ENCODE assay signal across 8 cellular contexts in genomic region chr1:8409107-8409506, GRCh38.
DNase-seq lines count a peak whose midpoint lies in the region; ATAC-seq lines count a peak whose summit lies in the region.

No MANE protein-coding gene starts in this region.

- CTCF ChIA-PET in activated CD8-positive, alpha-beta T cell treated with anti-CD3 and anti-CD28 coated beads, Interleukin-2, amount 10 ng/mL, durations not matched to agents 7 days and 5 days (lab: Charles Lee) = interaction anchor here (0.6 to 3.3 kb wide), 26 partner anchors 9 to 596 kb away, joined by 3 to 38 read pairs (median 4); no protein-coding TSS in a partner anchor

- H3K4me1 ChIP-seq in HAP-1 = peaks cover 35% of the 10 kb centered on the region

- no peaks in the 10 kb centered on the region for H3K9me3 ChIP-seq in HAP-1

- peaks cover 27% of the 10 kb centered on the region for H3K36me3 Mint-ChIP-seq in activated CD8-positive, alpha-beta T cell treated with anti-CD3 and anti-CD28 coated beads, Interleukin-2, amount 10 ng/mL, durations not matched to agents 7 days and 5 days (ENCODE audit: low read depth)

- peaks cover 34% of the 10 kb centered on the region for H3K4me1 Mint-ChIP-seq in activated CD8-positive, alpha-beta T cell treated with anti-CD3 and anti-CD28 coated beads, Interleukin-2, amount 10 ng/mL, durations not matched to agents 7 days and 5 days (ENCODE audit: low read depth)

- no peak overlapping the region for H3K4me3 Mint-ChIP-seq in activated CD8-positive, alpha-beta T cell treated with anti-CD3 and anti-CD28 coated beads, Interleukin-2, amount 10 ng/mL, durations not matched to agents 7 days and 5 days

- ATAC-seq in activated CD8-positive, alpha-beta T cell treated with anti-CD3 and anti-CD28 coated beads, Interleukin-2, amount 10 ng/mL, durations not matched to agents 7 days and 5 days = peak; percentile 53
- ATAC-seq in Right ventricle myocardium superior (ENCODE audit: poor library complexity) = peak; percentile 59

- H3K27me3 Mint-ChIP-seq in activated CD8-positive, alpha-beta T cell treated with anti-CD3 and anti-CD28 coated beads, Interleukin-2, amount 10 ng/mL, durations not matched to agents 7 days and 5 days (ENCODE audit: low read depth) = no peaks in the 10 kb centered on the region

- no peaks in the 10 kb centered on the region for H3K36me3 ChIP-seq in HAP-1 (replicated peaks)

- H3K9me3 Mint-ChIP-seq in activated CD8-positive, alpha-beta T cell treated with anti-CD3 and anti-CD28 coated beads, Interleukin-2, amount 10 ng/mL, durations not matched to agents 7 days and 5 days (ENCODE audit: insufficient read depth) = no peaks in the 10 kb centered on the region

- intact Hi-C loops in Right ventricle myocardium superior (cut with DNase I) = loop anchor here (5.0 kb wide), 1 partner anchor 37 kb away; no protein-coding TSS in a partner anchor

- in situ Hi-C loops in HAP-1 (cut with MboI; ENCODE audit: low sequenced_read_pairs) = no loop called here

- no peak overlapping the region for H3K4me3 ChIP-seq in HAP-1

- no peak overlapping the region for H3K27ac Mint-ChIP-seq in activated CD8-positive, alpha-beta T cell treated with anti-CD3 and anti-CD28 coated beads, Interleukin-2, amount 10 ng/mL, durations not matched to agents 7 days and 5 days

- POLR2A ChIA-PET in activated CD8-positive, alpha-beta T cell treated with anti-CD3 and anti-CD28 coated beads, Interleukin-2, amount 10 ng/mL, durations not matched to agents 7 days and 5 days (lab: Charles Lee) = interaction anchor here (0.6 kb wide), 1 partner anchor 12 kb away, joined by 3 read pairs; no protein-coding TSS in a partner anchor

- no peaks in the 10 kb centered on the region for H3K27me3 ChIP-seq in HAP-1 (ENCODE audit: low read depth)

- DNase-seq in AML-193 (lab: John Stamatoyannopoulos, UW) (peak; percentile 21 to 72), HAP-1 (ENCODE audit: low spot score in 2 of 2) (peak; percentile 31 to 56), Right ventricle myocardium superior (no peak), pons (ENCODE audit: low spot score) (peak; percentile 71), SIG-M5 (lab: John Stamatoyannopoulos, UW) (no peak), HK-2 (ENCODE audit: unreplicated experiment) (no peak)
- DNase-seq in activated CD8-positive, alpha-beta T cell treated with anti-CD3 and anti-CD28 coated beads, Interleukin-2, amount 10 ng/mL, durations not matched to agents 7 days and 5 days = no peak
- DNase-seq in stimulated activated CD8-positive, alpha-beta memory T cell treated with anti-CD3 and anti-CD28 coated beads, Interleukin-4, amount 100 ng/mL, for 48 hours = no peak

Comparison
In these comparisons a context has a peak if more than half of its experiments do, and no peak if none do; other contexts are left out.
1. DNase-seq: peak in AML-193 (2 of 2), HAP-1 (2 of 2) and pons (single experiment); none in activated CD8-positive, alpha-beta T cell treated with anti-CD3 and anti-CD28 coated beads, Interleukin-2, amount 10 ng/mL, durations not matched to agents 7 days and 5 days (single experiment), Right ventricle myocardium superior (single experiment), SIG-M5 (single experiment), HK-2 (single experiment) and stimulated activated CD8-positive, alpha-beta memory T cell treated with anti-CD3 and anti-CD28 coated beads, Interleukin-4, amount 100 ng/mL, for 48 hours (single experiment).